ENCODE assay signal across 10 cellular contexts in genomic region chr1:180606109-180606508, GRCh38. TPM values are rescaled to one million over a fixed set of nuclear protein-coding genes. Genes with fewer than 3 reads are reported as not detected.
"Had no signal": no experiment of that assay in that cellular context is flagged by ENCODE, and none has a peak within 500 bp of the region (broad histone marks: within the 10 kb centered on the region; RNA-seq: fewer than 3 reads in every experiment).

No MANE protein-coding gene starts in this region.

- H3K27ac ChIP-seq: GM23248, HL-60 had no signal

- H3K36me3 ChIP-seq: HAP-1 had no signal

- H3K9me3 ChIP-seq: HAP-1 had no signal

- H3K4me3 Mint-ChIP-seq: HFFc6, IgD-negative memory B cell had no signal

- H3K27ac Mint-ChIP-seq: HFFc6, IgD-negative memory B cell had no signal

- H3K36me3 Mint-ChIP-seq: IgD-negative memory B cell had no signal

- FAIRE-seq: HepG2 had no signal

- DNase-seq: GOT3, H7, HFFc6 had no signal

- H3K27me3 Mint-ChIP-seq: IgD-negative memory B cell had no signal

- H2AFZ ChIP-seq: GM23248 had no signal

- ATAC-seq: HCT116, HepG2 had no signal

- H3K9ac ChIP-seq: GM23248 had no signal

- H3K4me3 ChIP-seq: GM23248, HAP-1 had no signal

- H3K9me3 Mint-ChIP-seq: HFFc6, IgD-negative memory B cell had no signal

RNA-seq across cellular contexts. Expression of gene OVAAL, which starts 47.3 kb away (rescaled TPM):
- total RNA-seq: GM23248, H4, H7, HepG2, HFFc6 had no signal
- polyA plus RNA-seq: GM23248, IgD-negative memory B cell had no signal
